In genomic region chr12:112063264-112063663, GRCh38 we compare ENCODE assay signal across 33 cellular contexts.
"Had no signal": no experiment of that assay in that cellular context is flagged by ENCODE, and none has a peak within 500 bp of the region (broad histone marks: within the 10 kb centered on the region; RNA-seq: fewer than 3 reads in every experiment).

No MANE protein-coding gene starts in this region.

- H3K4me3 Mint-ChIP-seq: activated CD4-positive, alpha-beta memory T cell treated with anti-CD3 and anti-CD28 coated beads for 36 hours; activated CD4-positive, alpha-beta T cell treated with anti-CD3 and anti-CD28 coated beads for 36 hours; activated CD4-positive, alpha-beta T cell treated with anti-CD3 and anti-CD28 coated beads, Interleukin-2, amount 10 ng/mL, durations not matched to agents 24 days and 14 days; activated CD8-positive, alpha-beta memory T cell treated with anti-CD3 and anti-CD28 coated beads, Interleukin-2, amount 10 ng/mL, durations not matched to agents 7 days and 5 days; activated CD8-positive, alpha-beta T cell treated with anti-CD3 and anti-CD28 coated beads, Interleukin-2, amount 10 ng/mL, durations not matched to agents 7 days and 5 days; activated naive CD4-positive, alpha-beta T cell treated with anti-CD3 and anti-CD28 coated beads for 36 hours; activated naive CD4-positive, alpha-beta T cell treated with anti-CD3 and anti-CD28 coated beads, Interleukin-2, amount 50 U/mL, for 24 hours; activated naive CD8-positive, alpha-beta T cell treated with anti-CD3 and anti-CD28 coated beads for 36 hours; activated naive CD8-positive, alpha-beta T cell treated with anti-CD3 and anti-CD28 coated beads, Interleukin-2, amount 50 U/mL, for 24 hours; activated T-cell treated with anti-CD3 and anti-CD28 coated beads, Interleukin-2, amount 50 U/mL, for 24 hours; effector memory CD8-positive, alpha-beta T cell; T-cell; T-helper 1 cell treated with Interleukin-12 subunit alpha and Interleukin-12 subunit beta and Interleukin-4 antibody, amounts not matched to agents 30 μg/mL and 1 μg/mL, for 36 hours had no signal

- H3K4me1 ChIP-seq: adrenal gland, body of pancreas, esophagus muscularis mucosa, foreskin keratinocyte, gastrocnemius medialis had no signal

- H3K27me3 Mint-ChIP-seq: activated CD4-positive, alpha-beta memory T cell treated with anti-CD3 and anti-CD28 coated beads for 36 hours; activated CD4-positive, alpha-beta T cell treated with anti-CD3 and anti-CD28 coated beads for 36 hours; activated CD4-positive, alpha-beta T cell treated with anti-CD3 and anti-CD28 coated beads, Interleukin-2, amount 10 ng/mL, durations not matched to agents 24 days and 14 days; activated CD8-positive, alpha-beta memory T cell treated with anti-CD3 and anti-CD28 coated beads, Interleukin-2, amount 10 ng/mL, durations not matched to agents 7 days and 5 days; activated naive CD4-positive, alpha-beta T cell treated with anti-CD3 and anti-CD28 coated beads, Interleukin-2, amount 50 U/mL, for 24 hours; activated naive CD8-positive, alpha-beta T cell treated with anti-CD3 and anti-CD28 coated beads for 36 hours; activated naive CD8-positive, alpha-beta T cell treated with anti-CD3 and anti-CD28 coated beads, Interleukin-2, amount 50 U/mL, for 24 hours; activated T-cell treated with anti-CD3 and anti-CD28 coated beads, Interleukin-2, amount 50 U/mL, for 24 hours; effector memory CD8-positive, alpha-beta T cell; T-cell had no signal

- H3K27ac Mint-ChIP-seq: activated CD4-positive, alpha-beta memory T cell treated with anti-CD3 and anti-CD28 coated beads for 36 hours; activated CD4-positive, alpha-beta T cell treated with anti-CD3 and anti-CD28 coated beads for 36 hours; activated CD4-positive, alpha-beta T cell treated with anti-CD3 and anti-CD28 coated beads, Interleukin-2, amount 10 ng/mL, durations not matched to agents 24 days and 14 days; activated CD8-positive, alpha-beta memory T cell treated with anti-CD3 and anti-CD28 coated beads, Interleukin-2, amount 10 ng/mL, durations not matched to agents 7 days and 5 days; activated naive CD4-positive, alpha-beta T cell treated with anti-CD3 and anti-CD28 coated beads for 36 hours; activated naive CD8-positive, alpha-beta T cell treated with anti-CD3 and anti-CD28 coated beads for 36 hours; activated naive CD8-positive, alpha-beta T cell treated with anti-CD3 and anti-CD28 coated beads, Interleukin-2, amount 50 U/mL, for 24 hours; activated T-cell treated with anti-CD3 and anti-CD28 coated beads, Interleukin-2, amount 50 U/mL, for 24 hours; activated T-helper 2 cell treated with anti-CD3 and anti-CD28 coated beads, Interferon-gamma antibody, Interleukin-2, Interleukin-4, amounts not matched to agents 10 μg/mL and 5 μg/mL and 100 μg/mL, durations not matched to agents 14 hours and 24 hours and 36 hours; T-cell; T-helper 1 cell treated with Interleukin-12 subunit alpha and Interleukin-12 subunit beta and Interleukin-4 antibody, amounts not matched to agents 30 μg/mL and 1 μg/mL, for 36 hours had no signal

- H3K27ac ChIP-seq: adrenal gland, body of pancreas, esophagus muscularis mucosa, foreskin keratinocyte, gastrocnemius medialis, heart left ventricle had no signal

- H3K4me3 ChIP-seq: adrenal gland, body of pancreas, esophagus muscularis mucosa, gastrocnemius medialis, heart left ventricle had no signal

- H3K9me3 ChIP-seq: adrenal gland, body of pancreas, esophagus muscularis mucosa, gastrocnemius medialis, heart left ventricle had no signal

- H3K4me1 Mint-ChIP-seq: activated CD4-positive, alpha-beta T cell treated with anti-CD3 and anti-CD28 coated beads for 36 hours; activated CD4-positive, alpha-beta T cell treated with anti-CD3 and anti-CD28 coated beads, Interleukin-2, amount 10 ng/mL, durations not matched to agents 24 days and 14 days; activated naive CD4-positive, alpha-beta T cell treated with anti-CD3 and anti-CD28 coated beads, Interleukin-2, amount 50 U/mL, for 24 hours; activated naive CD8-positive, alpha-beta T cell treated with anti-CD3 and anti-CD28 coated beads, Interleukin-2, amount 50 U/mL, for 24 hours; T-cell had no signal

- H3K27me3 ChIP-seq: adrenal gland, body of pancreas, esophagus muscularis mucosa, foreskin keratinocyte, gastrocnemius medialis, heart left ventricle had no signal

- FAIRE-seq: colon had no signal

- DNase-seq: activated CD4-positive, alpha-beta memory T cell treated with anti-CD3 and anti-CD28 coated beads for 36 hours; activated CD4-positive, alpha-beta T cell treated with anti-CD3 and anti-CD28 coated beads for 36 hours; activated CD4-positive, alpha-beta T cell treated with anti-CD3 and anti-CD28 coated beads, Interleukin-2, amount 10 ng/mL, durations not matched to agents 24 days and 14 days; activated CD4-positive, CD25-positive, alpha-beta regulatory T cell; activated CD4-positive, CD25-positive, alpha-beta regulatory T cell treated with anti-CD3 and anti-CD28 coated beads, Interleukin-2, amount 50 U/mL, for 72 hours; activated CD8-positive, alpha-beta memory T cell treated with anti-CD3 and anti-CD28 coated beads, Interleukin-2, amount 10 ng/mL, durations not matched to agents 7 days and 5 days; activated CD8-positive, alpha-beta memory T cell treated with anti-CD3 and anti-CD28 coated beads, Interleukin-2, amount 50 U/mL, for 4 hours; activated CD8-positive, alpha-beta T cell treated with anti-CD3 and anti-CD28 coated beads, Interleukin-2, amount 10 ng/mL, durations not matched to agents 7 days and 5 days; activated effector memory CD4-positive, alpha-beta T cell treated with anti-CD3 and anti-CD28 coated beads, Interleukin-2, amount 50 U/mL, for 16 hours; activated naive CD4-positive, alpha-beta T cell treated with anti-CD3 and anti-CD28 coated beads for 36 hours; activated naive CD8-positive, alpha-beta T cell treated with anti-CD3 and anti-CD28 coated beads for 36 hours; activated naive CD8-positive, alpha-beta T cell treated with anti-CD3 and anti-CD28 coated beads, Interleukin-2, amount 50 U/mL, for 24 hours; activated T-cell treated with anti-CD3 and anti-CD28 coated beads, Interleukin-2, amount 50 U/mL, for 24 hours; adrenal gland; amygdala; aorta; body of pancreas; caudate nucleus; cortex of kidney; dermis blood vessel endothelial cell; effector CD4-positive, alpha-beta T cell; effector memory CD8-positive, alpha-beta T cell; erythroblast; foreskin keratinocyte; gastrocnemius medialis; glutamatergic neuron; heart left ventricle; T-cell had no signal

- ATAC-seq: activated CD4-positive, alpha-beta T cell treated with anti-CD3 and anti-CD28 coated beads for 36 hours; activated CD8-positive, alpha-beta memory T cell treated with anti-CD3 and anti-CD28 coated beads, Interleukin-2, amount 10 ng/mL, durations not matched to agents 7 days and 5 days; activated CD8-positive, alpha-beta T cell treated with anti-CD3 and anti-CD28 coated beads, Interleukin-2, amount 10 ng/mL, durations not matched to agents 7 days and 5 days; activated naive CD8-positive, alpha-beta T cell treated with anti-CD3 and anti-CD28 coated beads, Interleukin-2, amount 50 U/mL, for 24 hours; body of pancreas; effector memory CD8-positive, alpha-beta T cell; foreskin keratinocyte; gastrocnemius medialis; heart left ventricle; T-cell had no signal

- H3K9me3 Mint-ChIP-seq: activated CD4-positive, alpha-beta memory T cell treated with anti-CD3 and anti-CD28 coated beads for 36 hours; activated CD4-positive, alpha-beta T cell treated with anti-CD3 and anti-CD28 coated beads, Interleukin-2, amount 10 ng/mL, durations not matched to agents 24 days and 14 days; activated naive CD4-positive, alpha-beta T cell treated with anti-CD3 and anti-CD28 coated beads for 36 hours; activated naive CD4-positive, alpha-beta T cell treated with anti-CD3 and anti-CD28 coated beads, Interleukin-2, amount 50 U/mL, for 24 hours; activated naive CD8-positive, alpha-beta T cell treated with anti-CD3 and anti-CD28 coated beads for 36 hours; activated naive CD8-positive, alpha-beta T cell treated with anti-CD3 and anti-CD28 coated beads, Interleukin-2, amount 50 U/mL, for 24 hours; activated T-cell treated with anti-CD3 and anti-CD28 coated beads, Interleukin-2, amount 50 U/mL, for 24 hours; activated T-helper 2 cell treated with anti-CD3 and anti-CD28 coated beads, Interferon-gamma antibody, Interleukin-2, Interleukin-4, amounts not matched to agents 10 μg/mL and 5 μg/mL and 100 μg/mL, durations not matched to agents 14 hours and 24 hours and 36 hours; effector memory CD8-positive, alpha-beta T cell; T-cell; T-helper 1 cell treated with Interleukin-12 subunit alpha and Interleukin-12 subunit beta and Interleukin-4 antibody, amounts not matched to agents 30 μg/mL and 1 μg/mL, for 36 hours had no signal
